Comparison of ENCODE assay signal across 34 cellular contexts in the genomic region with DNA sequence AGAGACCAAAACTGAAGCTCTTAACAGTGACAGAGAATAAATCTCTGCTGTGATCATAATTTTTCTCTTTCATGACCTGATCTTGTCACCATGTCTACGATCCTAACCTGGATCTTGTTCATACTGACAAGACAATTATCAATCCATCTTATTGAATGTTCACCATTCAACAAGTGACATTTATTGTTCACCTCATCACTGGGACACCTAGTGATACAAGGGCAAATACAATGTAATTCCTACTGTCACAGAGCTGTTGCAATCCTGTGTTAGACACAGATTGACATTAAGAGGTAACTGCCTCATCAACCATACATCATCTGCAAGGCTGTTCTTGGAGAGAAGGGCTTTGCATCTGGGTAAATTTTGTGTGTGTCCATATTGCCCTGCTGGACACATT.
DNase-seq lines count a peak whose midpoint lies in the region; ATAC-seq, FAIRE-seq and TF ChIP-seq lines count a peak whose summit lies in the region.
"Had no signal": no experiment of that assay in that cellular context is flagged by ENCODE, and none has a peak within 500 bp of the region (broad histone marks: within the 10 kb centered on the region; RNA-seq: fewer than 3 reads in every experiment).

No MANE protein-coding gene starts in this region.

- WGBS in H1 (ENCODE audit: extremely low coverage in 1 of 2, insufficient coverage in 1 of 2, insufficient read length in 1 of 2, insufficient replicate concordance in 2 of 2, low coverage in 1 of 2, low lambda C conversion rate in 2 of 2, missing lambda C conversion rate in 1 of 2), 2 experiments, result 100% methylated on average over 1 of the region's 1 CpG; no CpG with 5 or more reads in 1 of the 2 experiments

- peak; percentile 70 for FAIRE-seq in D721Med (lab: Jason Lieb, UNC)
- no peak for FAIRE-seq in H1 (lab: Jason Lieb, UNC)
- FAIRE-seq: A204.1, A549 had no signal

- H3K27ac ChIP-seq in H1 (ENCODE audit: low read depth, low read length), result no peak overlapping the region
- H3K27ac ChIP-seq in neural cell (ENCODE audit: low read length), result no peak overlapping the region
- H3K27ac ChIP-seq: 22Rv1; A549; BLaER1; BLaER1 treated with 17β-estradiol and CSF1 and Interleukin-3, amounts not matched to agents 10 nM and 100 nM; C4-2B had no signal

- H3K23ac ChIP-seq in H1 (ENCODE audit: insufficient read length), result no peak overlapping the region

- H2BK20ac ChIP-seq in H1 (ENCODE audit: low read length), result no peak overlapping the region

- no peak for TF ChIP-seq POLR2A in H1 (IDR thresholded peaks at IDR 0.05; ENCODE audit: control extremely low read depth in 1 of 2, low read depth in 2 of 2, low read length in 2 of 2)

- no peak overlapping the region for H4K8ac ChIP-seq in H1 (ENCODE audit: extremely low read depth, insufficient read depth, low read length)

- no peak overlapping the region for H2BK120ac ChIP-seq in H1 (replicated peaks; ENCODE audit: low read depth, low read length)

- no peaks in the 10 kb centered on the region for H3K9me3 ChIP-seq in H1 (ENCODE audit: insufficient read depth in 2 of 2, low read depth in 1 of 2, low read length in 1 of 2)
- no peaks in the 10 kb centered on the region for H3K9me3 ChIP-seq in neural cell (ENCODE audit: low read length)
- H3K9me3 ChIP-seq: A549; BE2C; BLaER1; BLaER1 treated with 17β-estradiol and CSF1 and Interleukin-3, amounts not matched to agents 10 nM and 100 nM; Caco-2 had no signal

- H3K36me3 ChIP-seq in H1 (ENCODE audit: control insufficient read depth in 2 of 4, insufficient read depth in 4 of 4, low read length in 3 of 4), result no peaks in the 10 kb centered on the region
- H3K36me3 ChIP-seq in neural cell (ENCODE audit: insufficient read depth, low read length), result no peaks in the 10 kb centered on the region
- H3K36me3 ChIP-seq: BE2C; BLaER1; BLaER1 treated with 17β-estradiol and CSF1 and Interleukin-3, amounts not matched to agents 10 nM and 100 nM had no signal

- no peak overlapping the region for H3K9ac ChIP-seq in H1 (replicated peaks in 1 of 4; ENCODE audit: extremely low read depth in 1 of 4, low read depth in 3 of 4, low read length in 3 of 4)
- H3K9ac ChIP-seq in neural cell (ENCODE audit: low read length), result no peak overlapping the region
- H3K9ac ChIP-seq: BLaER1; BLaER1 treated with 17β-estradiol and CSF1 and Interleukin-3, amounts not matched to agents 10 nM and 100 nM had no signal

- H4K91ac ChIP-seq in H1 (replicated peaks; ENCODE audit: insufficient read length, low read length), result no peak overlapping the region

- no peak overlapping the region for H3K56ac ChIP-seq in H1 (replicated peaks; ENCODE audit: insufficient read length, low read depth, low read length)

- no peak overlapping the region for H3K4ac ChIP-seq in H1 (replicated peaks; ENCODE audit: insufficient read length, low read depth, low read length)

- H3F3A ChIP-seq in neural cell (ENCODE audit: insufficient read depth, low read length, poor library complexity, severe bottlenecking), result no peaks in the 10 kb centered on the region

- CTCF ChIA-PET in H1 (lab: Charles Lee; ENCODE audit: partially characterized antibody), result no interaction called here

- no peaks in the 10 kb centered on the region for H3K79me1 ChIP-seq in H1 (ENCODE audit: low read depth, low read length)

- H2AK5ac ChIP-seq in H1 (ENCODE audit: low read depth, low read length), result no peak overlapping the region

- H3K4me2 ChIP-seq in H1 (ENCODE audit: insufficient read depth in 1 of 2, low read depth in 2 of 2, low read length in 2 of 2), result no peak overlapping the region
- H3K4me2 ChIP-seq in neural cell (ENCODE audit: low read length), result no peak overlapping the region
- H3K4me2 ChIP-seq: A549; BLaER1; BLaER1 treated with 17β-estradiol and CSF1 and Interleukin-3, amounts not matched to agents 10 nM and 100 nM had no signal

- H3K23me2 ChIP-seq in H1 (ENCODE audit: low read depth, low read length), result no peaks in the 10 kb centered on the region

- DNase-seq in D721Med (ENCODE audit: insufficient read length, low spot score), result no peak
- DNase-seq in H1 (ENCODE audit: low read depth in 1 of 2, low spot score in 2 of 2), result no peak
- DNase-seq in activated naive CD4-positive, alpha-beta T cell treated with anti-CD3 and anti-CD28 coated beads, Interleukin-2, amount 50 U/mL, for 72 hours (ENCODE audit: low spot score in 2 of 2), result no peak
- DNase-seq: 8988T; ACHN; AML-193; BE2C; C1 segment of cervical spinal cord; Caco-2; Calu3; CD4-positive, alpha-beta memory T cell; CD4-positive, alpha-beta T cell; CD4-positive, CD25-positive, alpha-beta regulatory T cell; CD8-positive, alpha-beta memory T cell; CD8-positive, alpha-beta T cell; COR-L47; DMS 273 treated with DMSO at 0.1 percent for 48 hours; DMS153; DMS53; DMS79; DMS79 treated with DMSO at 0.1 percent for 48 hours; DND-41; EL had no signal

- peak overlapping the region; percentile 44; the same call in 1 of the 2 replicates for H2BK12ac ChIP-seq in H1 (ENCODE audit: low read depth, low read length)

- peak overlapping the region; percentile 25; the same call in 1 of the 2 replicates for H2BK15ac ChIP-seq in H1 (ENCODE audit: low read length)

- no peak overlapping the region for H3K18ac ChIP-seq in H1 (ENCODE audit: extremely low read depth, low read length)

- TF ChIP-seq CTCF in D721Med (IDR thresholded peaks at IDR 0.05; ENCODE audit: insufficient read depth, missing control alignments), result no peak
- no peak for TF ChIP-seq CTCF in H1 (IDR thresholded peaks at IDR 0.05; ENCODE audit: control extremely low read depth in 1 of 3, insufficient read depth in 1 of 3, low read depth in 1 of 3, low read length in 3 of 3)
- TF ChIP-seq CTCF in neural cell (IDR thresholded peaks at IDR 0.05; ENCODE audit: poor library complexity, severe bottlenecking), result peak; percentile 25

- H3K36me3 Mint-ChIP-seq in activated naive CD4-positive, alpha-beta T cell treated with anti-CD3 and anti-CD28 coated beads, Interleukin-2, amount 50 U/mL, for 72 hours, result peaks cover 0 to 4% of the 10 kb centered on the region in 2 donors
- H3K36me3 Mint-ChIP-seq: CD14-positive monocyte; CD4-positive, alpha-beta memory T cell; CD4-positive, CD25-positive, alpha-beta regulatory T cell; CD8-positive, alpha-beta T cell had no signal

- TF ChIP-seq EP300 in H1 (IDR thresholded peaks at IDR 0.05; ENCODE audit: borderline replicate concordance in 1 of 2, low read depth in 2 of 2, low read length in 2 of 2) (no peak), neural cell (conservative IDR thresholded peaks at IDR 0.05; ENCODE audit: poor library complexity, severe bottlenecking) (peak; percentile 100)

- ATAC-seq in HG02970 (IDR thresholded peaks at IDR 0.05; ENCODE audit: low FRiP score, unreplicated experiment), result no peak
- ATAC-seq in GM19351 (IDR thresholded peaks at IDR 0.05; ENCODE audit: unreplicated experiment), result no peak
- ATAC-seq in activated naive CD4-positive, alpha-beta T cell treated with anti-CD3 and anti-CD28 coated beads, Interleukin-2, amount 50 U/mL, for 72 hours, result no peak
- ATAC-seq: A549; CD8-positive, alpha-beta T cell had no signal

- H3K4me3 ChIP-seq in H1 (ENCODE audit: extremely low read depth in 1 of 4, insufficient read depth in 2 of 4, low read depth in 3 of 4, low read length in 4 of 4), result no peak overlapping the region
- no peak overlapping the region for H3K4me3 ChIP-seq in neural cell (ENCODE audit: low read length)
- H3K4me3 ChIP-seq: A549; BLaER1; BLaER1 treated with 17β-estradiol and CSF1 and Interleukin-3, amounts not matched to agents 10 nM and 100 nM had no signal

- H3K14ac ChIP-seq in H1 (ENCODE audit: insufficient read length), result no peak overlapping the region

- no peaks in the 10 kb centered on the region for H3K9me2 ChIP-seq in neural cell (ENCODE audit: insufficient read depth, low read length)

- H2AFZ ChIP-seq in H1 (ENCODE audit: low read length), result no peak overlapping the region
- H2AFZ ChIP-seq in neural cell (ENCODE audit: low read depth, low read length), result no peak overlapping the region

- H3K9me3 Mint-ChIP-seq in activated naive CD4-positive, alpha-beta T cell treated with anti-CD3 and anti-CD28 coated beads, Interleukin-2, amount 50 U/mL, for 72 hours, result peaks cover 15 to 19% of the 10 kb centered on the region in 2 donors

- peaks cover 0 to 2% (median 0%) of the 10 kb centered on the region in 4 experiments; a peak in 1 of 7 replicates for H3K4me1 ChIP-seq in H1 (replicated peaks in 1 of 4; ENCODE audit: control insufficient read depth in 3 of 4, insufficient read depth in 4 of 4, low read length in 3 of 4)
- H3K4me1 ChIP-seq: A549; BE2C; BLaER1; BLaER1 treated with 17β-estradiol and CSF1 and Interleukin-3, amounts not matched to agents 10 nM and 100 nM; Caco-2 had no signal

- no peak overlapping the region for H2BK5ac ChIP-seq in H1 (ENCODE audit: low read depth, low read length)

- H3K27ac Mint-ChIP-seq in activated naive CD4-positive, alpha-beta T cell treated with anti-CD3 and anti-CD28 coated beads, Interleukin-2, amount 50 U/mL, for 72 hours, result no peak overlapping the region
- H3K27ac Mint-ChIP-seq: B cell; CD14-positive monocyte; CD4-positive, alpha-beta memory T cell; CD4-positive, alpha-beta T cell; CD4-positive, CD25-positive, alpha-beta regulatory T cell; CD8-positive, alpha-beta memory T cell; CD8-positive, alpha-beta T cell had no signal

- H4K5ac ChIP-seq in H1 (ENCODE audit: insufficient read length, low read depth, low read length), result no peak overlapping the region

- POLR2A ChIA-PET in H1 (lab: Charles Lee; ENCODE audit: partially characterized antibody), result no interaction called here

- H3K27me3 ChIP-seq in H1 (replicated peaks in 1 of 4; ENCODE audit: control insufficient read depth in 3 of 4, extremely low read depth in 1 of 4, insufficient read depth in 3 of 4, low read length in 3 of 4) (no peaks in the 10 kb centered on the region), neural cell (ENCODE audit: insufficient read depth, low read depth, low read length) (no peaks in the 10 kb centered on the region)
- H3K27me3 ChIP-seq: BE2C; BLaER1; BLaER1 treated with 17β-estradiol and CSF1 and Interleukin-3, amounts not matched to agents 10 nM and 100 nM had no signal

- TF ChIP-seq RAD21 in H1 (IDR thresholded peaks at IDR 0.05 in 1 of 2, conservative IDR thresholded peaks at IDR 0.05 in 1 of 2; ENCODE audit: low read depth in 2 of 2, low read length in 2 of 2), result no peak
- TF ChIP-seq RAD21 in neural cell (conservative IDR thresholded peaks at IDR 0.05), result peak; percentile 42

- H3K79me2 ChIP-seq in H1 (ENCODE audit: control insufficient read depth in 1 of 2, insufficient read depth in 2 of 2, low read length in 2 of 2) (no peaks in the 10 kb centered on the region), neural cell (replicated peaks; ENCODE audit: insufficient read depth, low read length) (no peaks in the 10 kb centered on the region)

- H4K20me1 ChIP-seq in H1 (replicated peaks in 1 of 2; ENCODE audit: control insufficient read depth in 1 of 2, insufficient read depth in 2 of 2, low read length in 2 of 2), result no peaks in the 10 kb centered on the region
- H4K20me1 ChIP-seq in neural cell (ENCODE audit: insufficient read depth), result no peaks in the 10 kb centered on the region
- H4K20me1 ChIP-seq: BLaER1; BLaER1 treated with 17β-estradiol and CSF1 and Interleukin-3, amounts not matched to agents 10 nM and 100 nM had no signal

TF ChIP-seq in H1, 55 proteins besides CTCF, POLR2A, EP300 and RAD21 (continues in another document):
- no peak for TF ChIP-seq BCL11A (IDR thresholded peaks at IDR 0.05; ENCODE audit: low read depth in 2 of 2, low read length in 2 of 2)
